21 cellular contexts compared by ENCODE assay signal in genomic region chr3:12518266-12519028, GRCh38. TPM values are rescaled to one million over a fixed set of nuclear protein-coding genes. Genes with fewer than 3 reads are reported as not detected.
"Had no signal": no experiment of that assay in that cellular context is flagged by ENCODE, and none has a peak within 500 bp of the region (broad histone marks: within the 10 kb centered on the region; RNA-seq: fewer than 3 reads in every experiment).

No MANE protein-coding gene starts in this region.

- H3K9me3 ChIP-seq: ascending aorta, colonic mucosa, neutrophil had no signal

- H3K27me3 ChIP-seq: ascending aorta, colonic mucosa, hepatocyte, neutrophil had no signal

- H3K27ac Mint-ChIP-seq: activated CD4-positive, alpha-beta memory T cell treated with anti-CD3 and anti-CD28 coated beads for 36 hours; activated naive CD4-positive, alpha-beta T cell treated with anti-CD3 and anti-CD28 coated beads, Interleukin-2, amount 10 ng/mL, durations not matched to agents 7 days and 5 days; activated T-cell treated with anti-CD3 and anti-CD28 coated beads, Interleukin-2, amount 50 U/mL, for 24 hours; naive B cell had no signal

- H3K4me3 Mint-ChIP-seq: activated CD4-positive, alpha-beta memory T cell treated with anti-CD3 and anti-CD28 coated beads for 36 hours; activated naive CD4-positive, alpha-beta T cell treated with anti-CD3 and anti-CD28 coated beads, Interleukin-2, amount 10 ng/mL, durations not matched to agents 7 days and 5 days; activated T-cell treated with anti-CD3 and anti-CD28 coated beads, Interleukin-2, amount 50 U/mL, for 24 hours; naive B cell had no signal

- H3K4me1 ChIP-seq: ascending aorta, colonic mucosa had no signal

- H3K27ac ChIP-seq: ascending aorta, colonic mucosa, hepatocyte, neutrophil had no signal

- ATAC-seq: SK-N-SH treated with all-trans-retinoic acid at 6 μM for 48 hours had no signal

- H3K79me2 ChIP-seq: hepatocyte had no signal

- FAIRE-seq: bronchial epithelial cell, kidney, small intestine had no signal

- H3K4me1 Mint-ChIP-seq: activated naive CD4-positive, alpha-beta T cell treated with anti-CD3 and anti-CD28 coated beads, Interleukin-2, amount 10 ng/mL, durations not matched to agents 7 days and 5 days had no signal

- H3K36me3 ChIP-seq: colonic mucosa, neutrophil had no signal

- H3K27me3 Mint-ChIP-seq: activated CD4-positive, alpha-beta memory T cell treated with anti-CD3 and anti-CD28 coated beads for 36 hours; activated naive CD4-positive, alpha-beta T cell treated with anti-CD3 and anti-CD28 coated beads, Interleukin-2, amount 10 ng/mL, durations not matched to agents 7 days and 5 days; activated T-cell treated with anti-CD3 and anti-CD28 coated beads, Interleukin-2, amount 50 U/mL, for 24 hours; naive B cell had no signal

- DNase-seq: activated CD4-positive, alpha-beta memory T cell treated with anti-CD3 and anti-CD28 coated beads for 36 hours; activated naive CD4-positive, alpha-beta T cell treated with anti-CD3 and anti-CD28 coated beads, Interleukin-2, amount 10 ng/mL, durations not matched to agents 7 days and 5 days; activated T-cell treated with anti-CD3 and anti-CD28 coated beads, Interleukin-2, amount 50 U/mL, for 24 hours; colonic mucosa; kidney; midbrain; naive B cell; retina; small intestine; stimulated activated CD4-positive, alpha-beta T cell treated with anti-CD3 and anti-CD28 coated beads, Interleukin-4, amount 100 ng/mL, for 24 hours; stimulated activated naive CD4-positive, alpha-beta T cell; T-helper 1 cell; T1000 had no signal

- H3K4me2 ChIP-seq: hepatocyte had no signal

- H3K9me3 Mint-ChIP-seq: activated CD4-positive, alpha-beta memory T cell treated with anti-CD3 and anti-CD28 coated beads for 36 hours; activated naive CD4-positive, alpha-beta T cell treated with anti-CD3 and anti-CD28 coated beads, Interleukin-2, amount 10 ng/mL, durations not matched to agents 7 days and 5 days; activated T-cell treated with anti-CD3 and anti-CD28 coated beads, Interleukin-2, amount 50 U/mL, for 24 hours had no signal

- H2AFZ ChIP-seq: hepatocyte had no signal

- H3K4me3 ChIP-seq: ascending aorta, colonic mucosa, hepatocyte had no signal

RNA-seq across cellular contexts. Expression of gene MKRN2OS, which starts 26.9 kb away (rescaled TPM):
- total RNA-seq: activated CD4-positive, alpha-beta memory T cell treated with anti-CD3 and anti-CD28 coated beads for 36 hours; ascending aorta; glomerular endothelial cell; temporal lobe; urinary bladder had no signal
